Comparison of ENCODE assay signal across 27 cellular contexts in the genomic region with DNA sequence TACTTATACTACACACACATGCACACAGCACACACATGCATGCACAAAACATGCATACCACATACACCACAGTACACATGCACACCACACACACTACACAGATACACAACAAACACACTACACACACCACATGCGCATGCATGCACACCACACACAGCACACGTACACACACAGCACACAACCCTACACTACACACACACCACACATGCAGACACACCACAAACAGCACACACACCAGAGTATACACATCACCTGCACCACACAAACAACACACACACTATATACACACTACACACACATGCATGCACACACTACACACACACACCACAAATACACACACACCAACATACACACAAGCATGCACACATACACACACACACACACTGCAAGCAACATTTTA.
"Had no signal": no experiment of that assay in that cellular context is flagged by ENCODE, and none has a peak within 500 bp of the region (broad histone marks: within the 10 kb centered on the region; RNA-seq: fewer than 3 reads in every experiment).

No MANE protein-coding gene starts in this region.

- FAIRE-seq: astrocyte, TTC549 had no signal

- DNase-seq: activated CD4-positive, alpha-beta memory T cell treated with anti-CD3 and anti-CD28 coated beads for 36 hours; activated CD4-positive, alpha-beta T cell treated with anti-CD3 and anti-CD28 coated beads, Interleukin-2, amount 10 ng/mL, durations not matched to agents 7 days and 5 days; activated CD8-positive, alpha-beta memory T cell treated with anti-CD3 and anti-CD28 coated beads, Interleukin-2, amount 50 U/mL, for 4 hours; activated gamma-delta T cell treated with Interleukin-2 at 50 U/mL for 16 hours; activated naive CD4-positive, alpha-beta T cell treated with anti-CD3 and anti-CD28 coated beads for 36 hours; activated T-cell treated with anti-CD3 and anti-CD28 coated beads for 4 hours; activated T-cell treated with anti-CD3 and anti-CD28 coated beads, Interleukin-2, amount 50 U/mL, for 4 hours; adrenal gland; body of pancreas; caudate nucleus; cerebellar nuclear complex; Karpas-422; NCI-H1048; NCI-H1105 treated with DMSO at 0.1 percent for 48 hours; NCI-H1436; NCI-H1694; NCI-H1930; NCI-H2081 treated with DMSO at 0.1 percent for 48 hours; NCI-H226; NCI-H446 treated with DMSO at 0.1 percent for 48 hours; NCI-H524 treated with DMSO at 0.1 percent for 48 hours; SHP77; SJCRH30 had no signal

- H3K27me3 ChIP-seq: adrenal gland, body of pancreas, breast epithelium, SJCRH30 had no signal

- H3K4me3 ChIP-seq: adrenal gland, body of pancreas, breast epithelium, SJCRH30, SK-N-MC had no signal

- H3K36me3 ChIP-seq: adrenal gland, breast epithelium, SJCRH30 had no signal
